Comparison of ENCODE assay signal across 27 cellular contexts in genomic region chr11:9267680-9268079, GRCh38.
"Had no signal": no experiment of that assay in that cellular context is flagged by ENCODE, and none has a peak within 500 bp of the region (broad histone marks: within the 10 kb centered on the region; RNA-seq: fewer than 3 reads in every experiment).

No MANE protein-coding gene starts in this region.

- H3K36me3 ChIP-seq: gastroesophageal sphincter, left lung, stomach, thyroid gland had no signal

- H3K27me3 ChIP-seq: gastroesophageal sphincter, left lung, stomach, thyroid gland had no signal

- H3K27ac Mint-ChIP-seq: activated CD4-positive, alpha-beta T cell treated with anti-CD3 and anti-CD28 coated beads for 36 hours; activated CD8-positive, alpha-beta T cell treated with anti-CD3 and anti-CD28 coated beads, Interleukin-2, amount 10 ng/mL, durations not matched to agents 7 days and 5 days; activated naive CD4-positive, alpha-beta T cell treated with anti-CD3 and anti-CD28 coated beads for 36 hours; activated naive CD8-positive, alpha-beta T cell treated with anti-CD3 and anti-CD28 coated beads, Interleukin-2, amount 10 ng/mL, durations not matched to agents 7 days and 5 days; effector memory CD8-positive, alpha-beta T cell; mesothelial cell of epicardium; nephron progenitor cell; stimulated activated naive B cell treated with anti-CD40 and anti-IgM and Interleukin-4, amounts not matched to agents 10 μg/mL and 1 μg/mL and 100 μg/mL, for 72 hours had no signal

- H3K79me2 ChIP-seq: parathyroid adenoma had no signal

- H3K4me3 Mint-ChIP-seq: activated CD4-positive, alpha-beta T cell treated with anti-CD3 and anti-CD28 coated beads for 36 hours; activated CD8-positive, alpha-beta T cell treated with anti-CD3 and anti-CD28 coated beads, Interleukin-2, amount 10 ng/mL, durations not matched to agents 7 days and 5 days; activated naive CD4-positive, alpha-beta T cell treated with anti-CD3 and anti-CD28 coated beads for 36 hours; activated naive CD8-positive, alpha-beta T cell treated with anti-CD3 and anti-CD28 coated beads, Interleukin-2, amount 10 ng/mL, durations not matched to agents 7 days and 5 days; effector memory CD8-positive, alpha-beta T cell; mesothelial cell of epicardium; nephron progenitor cell; stimulated activated naive B cell treated with anti-CD40 and anti-IgM and Interleukin-4, amounts not matched to agents 10 μg/mL and 1 μg/mL and 100 μg/mL, for 72 hours had no signal

- H3K27ac ChIP-seq: gastroesophageal sphincter, left lung, parathyroid adenoma, psoas muscle, stomach, thyroid gland had no signal

- H3K4me1 ChIP-seq: parathyroid adenoma had no signal

- ATAC-seq: activated CD4-positive, alpha-beta T cell treated with anti-CD3 and anti-CD28 coated beads for 36 hours; activated CD8-positive, alpha-beta T cell treated with anti-CD3 and anti-CD28 coated beads, Interleukin-2, amount 10 ng/mL, durations not matched to agents 7 days and 5 days; effector memory CD8-positive, alpha-beta T cell; gastroesophageal sphincter; left lung; psoas muscle; stimulated activated naive B cell treated with anti-CD40 and anti-IgM and Interleukin-4, amounts not matched to agents 10 μg/mL and 1 μg/mL and 100 μg/mL, for 72 hours had no signal

- FAIRE-seq: endothelial cell of umbilical vein, islet of Langerhans had no signal

- H3K9ac ChIP-seq: parathyroid adenoma had no signal

- H3K27me3 Mint-ChIP-seq: naive B cell; stimulated activated naive B cell treated with anti-CD40 and anti-IgM and Interleukin-4, amounts not matched to agents 10 μg/mL and 1 μg/mL and 100 μg/mL, for 72 hours had no signal

- H2AFZ ChIP-seq: parathyroid adenoma had no signal

- H3K4me3 ChIP-seq: gastroesophageal sphincter, left lung, lung, psoas muscle, stomach, thyroid gland had no signal

- H3K9me3 Mint-ChIP-seq: activated naive CD4-positive, alpha-beta T cell treated with anti-CD3 and anti-CD28 coated beads for 36 hours; activated naive CD8-positive, alpha-beta T cell treated with anti-CD3 and anti-CD28 coated beads, Interleukin-2, amount 10 ng/mL, durations not matched to agents 7 days and 5 days; effector memory CD8-positive, alpha-beta T cell; mesothelial cell of epicardium; naive B cell; stimulated activated naive B cell treated with anti-CD40 and anti-IgM and Interleukin-4, amounts not matched to agents 10 μg/mL and 1 μg/mL and 100 μg/mL, for 72 hours had no signal

- H3K9me3 ChIP-seq: gastroesophageal sphincter, left lung, psoas muscle, stomach, thyroid gland had no signal

- H3K36me3 Mint-ChIP-seq: mesothelial cell of epicardium, naive B cell had no signal

- DNase-seq: activated CD4-positive, alpha-beta T cell treated with anti-CD3 and anti-CD28 coated beads for 36 hours; activated CD4-positive, CD25-positive, alpha-beta regulatory T cell; activated CD8-positive, alpha-beta T cell treated with anti-CD3 and anti-CD28 coated beads, Interleukin-2, amount 10 ng/mL, durations not matched to agents 7 days and 5 days; activated effector memory CD4-positive, alpha-beta T cell treated with anti-CD3 and anti-CD28 coated beads, Interleukin-2, amount 50 U/mL, for 16 hours; activated naive CD4-positive, alpha-beta T cell treated with anti-CD3 and anti-CD28 coated beads for 36 hours; activated naive CD8-positive, alpha-beta T cell treated with anti-CD3 and anti-CD28 coated beads, Interleukin-2, amount 10 ng/mL, durations not matched to agents 7 days and 5 days; amygdala; caudate nucleus; cortex of kidney; effector memory CD8-positive, alpha-beta T cell; hypothalamus; left lung; naive B cell; nephron progenitor cell; nucleus accumbens; psoas muscle; stimulated activated CD4-positive, alpha-beta T cell treated with anti-CD3 and anti-CD28 coated beads, Interleukin-15, amount 100 ng/mL, for 24 hours; stimulated activated CD4-positive, alpha-beta T cell treated with anti-CD3 and anti-CD28 coated beads, Interleukin-2, amount 100 ng/mL, for 24 hours; stimulated activated naive B cell treated with anti-CD40 and anti-IgM and Interleukin-4, amounts not matched to agents 10 μg/mL and 1 μg/mL and 100 μg/mL, for 72 hours; stomach; thyroid gland had no signal
